ENCODE assay signal across 1 cellular context in the genomic region with DNA sequence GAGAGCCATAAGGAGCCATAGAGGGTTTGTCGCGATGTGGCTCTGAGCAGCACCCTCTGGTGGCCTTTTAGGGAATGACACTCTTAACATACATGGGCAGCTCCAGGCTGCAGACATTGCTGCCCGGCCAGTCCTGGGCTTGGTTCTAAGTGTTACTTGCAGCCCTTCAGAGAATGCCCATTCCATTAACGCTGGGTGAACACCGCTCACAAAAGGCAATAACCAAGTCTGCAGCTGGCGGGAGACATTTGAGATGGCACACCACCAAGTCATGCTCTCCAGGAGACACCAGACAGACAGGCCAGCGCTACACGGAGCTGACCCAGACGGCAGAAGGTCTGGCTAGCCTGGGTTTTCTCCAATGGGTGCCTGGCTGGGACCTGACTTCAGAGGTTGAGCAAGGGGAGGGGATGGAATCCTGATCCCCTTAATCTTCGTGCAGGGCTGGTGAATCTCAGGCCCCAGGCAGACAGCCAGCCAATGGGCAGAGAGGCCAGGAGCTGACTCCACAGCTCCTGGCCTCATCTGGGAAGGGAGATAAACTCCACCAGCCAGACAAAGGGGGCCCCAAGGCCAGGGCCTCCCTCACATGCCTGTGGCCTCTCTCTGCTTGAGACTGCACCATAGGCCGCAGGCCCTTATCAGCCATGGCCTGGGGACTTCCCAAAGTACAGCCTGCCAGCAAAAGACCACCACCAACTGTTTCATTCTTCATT.
TF ChIP-seq lines count a peak whose summit lies in the region.

No MANE protein-coding gene starts in this region.

TF ChIP-seq in HepG2, 621 proteins besides CTCF, POLR2A, EP300 and RAD21 (continued from another document and continues in another):
- TF ChIP-seq, protein P1, sequence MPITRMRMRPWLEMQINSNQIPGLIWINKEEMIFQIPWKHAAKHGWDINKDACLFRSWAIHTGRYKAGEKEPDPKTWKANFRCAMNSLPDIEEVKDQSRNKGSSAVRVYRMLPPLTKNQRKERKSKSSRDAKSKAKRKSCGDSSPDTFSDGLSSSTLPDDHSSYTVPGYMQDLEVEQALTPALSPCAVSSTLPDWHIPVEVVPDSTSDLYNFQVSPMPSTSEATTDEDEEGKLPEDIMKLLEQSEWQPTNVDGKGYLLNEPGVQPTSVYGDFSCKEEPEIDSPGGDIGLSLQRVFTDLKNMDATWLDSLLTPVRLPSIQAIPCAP (CRISPR knock-in tag; IDR thresholded peaks at IDR 0.05; ENCODE audit: low read depth), result no peak
- peak; percentile 37 for TF ChIP-seq MED1 (CRISPR knock-in tag; IDR thresholded peaks at IDR 0.05)
- TF ChIP-seq, protein P2, sequence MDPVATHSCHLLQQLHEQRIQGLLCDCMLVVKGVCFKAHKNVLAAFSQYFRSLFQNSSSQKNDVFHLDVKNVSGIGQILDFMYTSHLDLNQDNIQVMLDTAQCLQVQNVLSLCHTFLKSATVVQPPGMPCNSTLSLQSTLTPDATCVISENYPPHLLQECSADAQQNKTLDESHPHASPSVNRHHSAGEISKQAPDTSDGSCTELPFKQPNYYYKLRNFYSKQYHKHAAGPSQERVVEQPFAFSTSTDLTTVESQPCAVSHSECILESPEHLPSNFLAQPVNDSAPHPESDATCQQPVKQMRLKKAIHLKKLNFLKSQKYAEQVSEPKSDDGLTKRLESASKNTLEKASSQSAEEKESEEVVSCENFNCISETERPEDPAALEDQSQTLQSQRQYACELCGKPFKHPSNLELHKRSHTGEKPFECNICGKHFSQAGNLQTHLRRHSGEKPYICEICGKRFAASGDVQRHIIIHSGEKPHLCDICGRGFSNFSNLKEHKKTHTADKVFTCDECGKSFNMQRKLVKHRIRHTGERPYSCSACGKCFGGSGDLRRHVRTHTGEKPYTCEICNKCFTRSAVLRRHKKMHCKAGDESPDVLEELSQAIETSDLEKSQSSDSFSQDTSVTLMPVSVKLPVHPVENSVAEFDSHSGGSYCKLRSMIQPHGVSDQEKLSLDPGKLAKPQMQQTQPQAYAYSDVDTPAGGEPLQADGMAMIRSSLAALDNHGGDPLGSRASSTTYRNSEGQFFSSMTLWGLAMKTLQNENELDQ (CRISPR knock-in tag; IDR thresholded peaks at IDR 0.05; ENCODE audit: borderline replicate concordance), result no peak
- TF ChIP-seq ZNF484 (CRISPR knock-in tag; IDR thresholded peaks at IDR 0.05; ENCODE audit: borderline replicate concordance, low read depth), result no peak
- TF ChIP-seq AHR (CRISPR knock-in tag; IDR thresholded peaks at IDR 0.05), result 0 out of 2 replicates have a peak, but pooled peaks have one; percentile 60
- TF ChIP-seq, protein P3, sequence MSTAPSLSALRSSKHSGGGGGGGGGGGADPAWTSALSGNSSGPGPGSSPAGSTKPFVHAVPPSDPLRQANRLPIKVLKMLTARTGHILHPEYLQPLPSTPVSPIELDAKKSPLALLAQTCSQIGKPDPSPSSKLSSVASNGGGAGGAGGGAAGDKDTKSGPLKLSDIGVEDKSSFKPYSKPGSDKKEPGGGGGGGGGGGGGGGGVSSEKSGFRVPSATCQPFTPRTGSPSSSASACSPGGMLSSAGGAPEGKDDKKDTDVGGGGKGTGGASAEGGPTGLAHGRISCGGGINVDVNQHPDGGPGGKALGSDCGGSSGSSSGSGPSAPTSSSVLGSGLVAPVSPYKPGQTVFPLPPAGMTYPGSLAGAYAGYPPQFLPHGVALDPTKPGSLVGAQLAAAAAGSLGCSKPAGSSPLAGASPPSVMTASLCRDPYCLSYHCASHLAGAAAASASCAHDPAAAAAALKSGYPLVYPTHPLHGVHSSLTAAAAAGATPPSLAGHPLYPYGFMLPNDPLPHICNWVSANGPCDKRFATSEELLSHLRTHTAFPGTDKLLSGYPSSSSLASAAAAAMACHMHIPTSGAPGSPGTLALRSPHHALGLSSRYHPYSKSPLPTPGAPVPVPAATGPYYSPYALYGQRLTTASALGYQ (CRISPR knock-in tag; IDR thresholded peaks at IDR 0.05), result no peak
- no peak for TF ChIP-seq NONO (IDR thresholded peaks at IDR 0.05)
- no peak for TF ChIP-seq NONO (CRISPR knock-in tag; conservative IDR thresholded peaks at IDR 0.05)
- no peak for TF ChIP-seq ZFAT (CRISPR knock-in tag; conservative IDR thresholded peaks at IDR 0.05)
- TF ChIP-seq PITX1 (CRISPR knock-in tag; IDR thresholded peaks at IDR 0.05), result peak; percentile 34; the same call in 1 of the 2 replicates
- no peak for TF ChIP-seq ZNF292 (CRISPR knock-in tag; IDR thresholded peaks at IDR 0.05; ENCODE audit: borderline replicate concordance, low read depth)
- TF ChIP-seq SP1 (IDR thresholded peaks at IDR 0.05), result no peak
- TF ChIP-seq SP1 (CRISPR knock-in tag; IDR thresholded peaks at IDR 0.05), result no peak
- TF ChIP-seq MXI1 (IDR thresholded peaks at IDR 0.05; ENCODE audit: borderline replicate concordance, low read depth, low read length), result no peak; the same call in 2 of the 3 replicates
- TF ChIP-seq HMG20A (CRISPR knock-in tag; IDR thresholded peaks at IDR 0.05; ENCODE audit: borderline replicate concordance), result no peak
- TF ChIP-seq CHD2 (IDR thresholded peaks at IDR 0.05; ENCODE audit: low read depth, low read length), result no peak
- TF ChIP-seq ZNF775 (CRISPR knock-in tag; IDR thresholded peaks at IDR 0.05; ENCODE audit: borderline replicate concordance), result no peak
- peak; percentile 62 for TF ChIP-seq ZNF777 (CRISPR knock-in tag; IDR thresholded peaks at IDR 0.05)
- no peak for TF ChIP-seq U2AF1 (optimal IDR thresholded peaks at IDR 0.05; ENCODE audit: low read depth, low read length)
- TF ChIP-seq ZNF12 (CRISPR knock-in tag; IDR thresholded peaks at IDR 0.05), result peak; percentile 53; the same call in 1 of the 2 replicates
- TF ChIP-seq ZNF660 (CRISPR knock-in tag; IDR thresholded peaks at IDR 0.05; ENCODE audit: borderline replicate concordance, low read depth), result no peak
- no peak for TF ChIP-seq SATB2 (CRISPR knock-in tag; IDR thresholded peaks at IDR 0.05)
- TF ChIP-seq IRF2 (CRISPR knock-in tag; IDR thresholded peaks at IDR 0.05), result 0 out of 2 replicates have a peak, but pooled peaks have one; percentile 35
- no peak for TF ChIP-seq XBP1 (CRISPR knock-in tag; IDR thresholded peaks at IDR 0.05)
- TF ChIP-seq, protein P4, sequence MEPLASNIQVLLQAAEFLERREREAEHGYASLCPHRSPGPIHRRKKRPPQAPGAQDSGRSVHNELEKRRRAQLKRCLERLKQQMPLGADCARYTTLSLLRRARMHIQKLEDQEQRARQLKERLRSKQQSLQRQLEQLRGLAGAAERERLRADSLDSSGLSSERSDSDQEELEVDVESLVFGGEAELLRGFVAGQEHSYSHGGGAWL (CRISPR knock-in tag; IDR thresholded peaks at IDR 0.05), result no peak
- no peak for TF ChIP-seq RNF2 (conservative IDR thresholded peaks at IDR 0.05; ENCODE audit: low read depth)
- TF ChIP-seq ZNF557 (CRISPR knock-in tag; IDR thresholded peaks at IDR 0.05), result 0 out of 2 replicates have a peak, but pooled peaks have one; percentile 29
- no peak for TF ChIP-seq ZNF446 (CRISPR knock-in tag; IDR thresholded peaks at IDR 0.05)
- TF ChIP-seq, protein P5, sequence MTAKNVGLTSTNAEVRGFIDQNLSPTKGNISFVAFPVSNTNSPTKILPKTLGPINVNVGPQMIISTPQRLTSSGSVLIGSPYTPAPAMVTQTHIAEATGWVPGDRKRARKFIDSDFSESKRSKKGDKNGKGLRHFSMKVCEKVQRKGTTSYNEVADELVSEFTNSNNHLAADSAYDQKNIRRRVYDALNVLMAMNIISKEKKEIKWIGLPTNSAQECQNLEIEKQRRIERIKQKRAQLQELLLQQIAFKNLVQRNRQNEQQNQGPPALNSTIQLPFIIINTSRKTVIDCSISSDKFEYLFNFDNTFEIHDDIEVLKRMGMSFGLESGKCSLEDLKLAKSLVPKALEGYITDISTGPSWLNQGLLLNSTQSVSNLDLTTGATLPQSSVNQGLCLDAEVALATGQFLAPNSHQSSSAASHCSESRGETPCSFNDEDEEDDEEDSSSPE (CRISPR knock-in tag; IDR thresholded peaks at IDR 0.05), result 0 out of 2 replicates have a peak, but pooled peaks have one; percentile 1
- no peak for TF ChIP-seq TMF1 (CRISPR knock-in tag; IDR thresholded peaks at IDR 0.05; ENCODE audit: low read depth)
- no peak for TF ChIP-seq ZNF549 (CRISPR knock-in tag; IDR thresholded peaks at IDR 0.05)
- 0 out of 2 replicates have a peak, but pooled peaks have one; percentile 16 for TF ChIP-seq ZNF205 (CRISPR knock-in tag; IDR thresholded peaks at IDR 0.05)
- 0 out of 2 replicates have a peak, but pooled peaks have one; percentile 26 for TF ChIP-seq ZNF567 (CRISPR knock-in tag; IDR thresholded peaks at IDR 0.05; ENCODE audit: borderline replicate concordance)
- no peak for TF ChIP-seq HDAC6 (IDR thresholded peaks at IDR 0.05; ENCODE audit: low read depth, low read length)
- no peak for TF ChIP-seq ZNF501 (CRISPR knock-in tag; IDR thresholded peaks at IDR 0.05)
- TF ChIP-seq, protein P6, sequence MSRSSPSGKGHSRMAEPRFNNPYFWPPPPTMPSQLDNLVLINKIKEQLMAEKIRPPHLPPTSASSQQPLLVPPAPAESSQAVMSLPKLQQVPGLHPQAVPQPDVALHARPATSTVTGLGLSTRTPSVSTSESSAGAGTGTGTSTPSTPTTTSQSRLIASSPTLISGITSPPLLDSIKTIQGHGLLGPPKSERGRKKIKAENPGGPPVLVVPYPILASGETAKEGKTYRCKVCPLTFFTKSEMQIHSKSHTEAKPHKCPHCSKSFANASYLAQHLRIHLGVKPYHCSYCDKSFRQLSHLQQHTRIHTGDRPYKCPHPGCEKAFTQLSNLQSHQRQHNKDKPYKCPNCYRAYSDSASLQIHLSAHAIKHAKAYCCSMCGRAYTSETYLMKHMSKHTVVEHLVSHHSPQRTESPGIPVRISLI (CRISPR knock-in tag; IDR thresholded peaks at IDR 0.05; ENCODE audit: borderline replicate concordance), result no peak
- TF ChIP-seq DR1 (CRISPR knock-in tag; IDR thresholded peaks at IDR 0.05), result no peak
- TF ChIP-seq ZNF781 (CRISPR knock-in tag; IDR thresholded peaks at IDR 0.05; ENCODE audit: borderline replicate concordance, not compliant biosample characterization), result peak; percentile 28
- peak; percentile 78 for TF ChIP-seq STAG1 (CRISPR knock-in tag; IDR thresholded peaks at IDR 0.05)
- TF ChIP-seq ZZZ3 (CRISPR knock-in tag; IDR thresholded peaks at IDR 0.05; ENCODE audit: borderline replicate concordance), result no peak
- TF ChIP-seq ZNF546 (CRISPR knock-in tag; conservative IDR thresholded peaks at IDR 0.05), result no peak
- TF ChIP-seq, protein P7, sequence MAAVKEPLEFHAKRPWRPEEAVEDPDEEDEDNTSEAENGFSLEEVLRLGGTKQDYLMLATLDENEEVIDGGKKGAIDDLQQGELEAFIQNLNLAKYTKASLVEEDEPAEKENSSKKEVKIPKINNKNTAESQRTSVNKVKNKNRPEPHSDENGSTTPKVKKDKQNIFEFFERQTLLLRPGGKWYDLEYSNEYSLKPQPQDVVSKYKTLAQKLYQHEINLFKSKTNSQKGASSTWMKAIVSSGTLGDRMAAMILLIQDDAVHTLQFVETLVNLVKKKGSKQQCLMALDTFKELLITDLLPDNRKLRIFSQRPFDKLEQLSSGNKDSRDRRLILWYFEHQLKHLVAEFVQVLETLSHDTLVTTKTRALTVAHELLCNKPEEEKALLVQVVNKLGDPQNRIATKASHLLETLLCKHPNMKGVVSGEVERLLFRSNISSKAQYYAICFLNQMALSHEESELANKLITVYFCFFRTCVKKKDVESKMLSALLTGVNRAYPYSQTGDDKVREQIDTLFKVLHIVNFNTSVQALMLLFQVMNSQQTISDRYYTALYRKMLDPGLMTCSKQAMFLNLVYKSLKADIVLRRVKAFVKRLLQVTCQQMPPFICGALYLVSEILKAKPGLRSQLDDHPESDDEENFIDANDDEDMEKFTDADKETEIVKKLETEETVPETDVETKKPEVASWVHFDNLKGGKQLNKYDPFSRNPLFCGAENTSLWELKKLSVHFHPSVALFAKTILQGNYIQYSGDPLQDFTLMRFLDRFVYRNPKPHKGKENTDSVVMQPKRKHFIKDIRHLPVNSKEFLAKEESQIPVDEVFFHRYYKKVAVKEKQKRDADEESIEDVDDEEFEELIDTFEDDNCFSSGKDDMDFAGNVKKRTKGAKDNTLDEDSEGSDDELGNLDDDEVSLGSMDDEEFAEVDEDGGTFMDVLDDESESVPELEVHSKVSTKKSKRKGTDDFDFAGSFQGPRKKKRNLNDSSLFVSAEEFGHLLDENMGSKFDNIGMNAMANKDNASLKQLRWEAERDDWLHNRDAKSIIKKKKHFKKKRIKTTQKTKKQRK (IDR thresholded peaks at IDR 0.05; ENCODE audit: low read length), result no peak
- no peak for TF ChIP-seq CENPT (CRISPR knock-in tag; IDR thresholded peaks at IDR 0.05; ENCODE audit: low read depth)
- TF ChIP-seq PPARG (CRISPR knock-in tag; conservative IDR thresholded peaks at IDR 0.05), result no peak
- TF ChIP-seq ZNF34 (CRISPR knock-in tag; IDR thresholded peaks at IDR 0.05; ENCODE audit: borderline replicate concordance), result no peak
- no peak for TF ChIP-seq ZNF260 (CRISPR knock-in tag; IDR thresholded peaks at IDR 0.05; ENCODE audit: borderline replicate concordance, low read depth)
- TF ChIP-seq RBAK (CRISPR knock-in tag; IDR thresholded peaks at IDR 0.05), result no peak
- no peak for TF ChIP-seq ZNF460 (CRISPR knock-in tag; IDR thresholded peaks at IDR 0.05; ENCODE audit: borderline replicate concordance)
- TF ChIP-seq SP140L (CRISPR knock-in tag; IDR thresholded peaks at IDR 0.05; ENCODE audit: borderline replicate concordance), result no peak
- no peak for TF ChIP-seq ZFP82 (CRISPR knock-in tag; IDR thresholded peaks at IDR 0.05; ENCODE audit: borderline replicate concordance)
- no peak for TF ChIP-seq ZSCAN22 (CRISPR knock-in tag; IDR thresholded peaks at IDR 0.05)
- TF ChIP-seq FOXP1 (IDR thresholded peaks at IDR 0.05), result no peak
- no peak for TF ChIP-seq FOXP1 (CRISPR knock-in tag; IDR thresholded peaks at IDR 0.05)
- TF ChIP-seq, protein P8, sequence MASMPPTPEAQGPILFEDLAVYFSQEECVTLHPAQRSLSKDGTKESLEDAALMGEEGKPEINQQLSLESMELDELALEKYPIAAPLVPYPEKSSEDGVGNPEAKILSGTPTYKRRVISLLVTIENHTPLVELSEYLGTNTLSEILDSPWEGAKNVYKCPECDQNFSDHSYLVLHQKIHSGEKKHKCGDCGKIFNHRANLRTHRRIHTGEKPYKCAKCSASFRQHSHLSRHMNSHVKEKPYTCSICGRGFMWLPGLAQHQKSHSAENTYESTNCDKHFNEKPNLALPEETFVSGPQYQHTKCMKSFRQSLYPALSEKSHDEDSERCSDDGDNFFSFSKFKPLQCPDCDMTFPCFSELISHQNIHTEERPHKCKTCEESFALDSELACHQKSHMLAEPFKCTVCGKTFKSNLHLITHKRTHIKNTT (CRISPR knock-in tag; IDR thresholded peaks at IDR 0.05), result no peak
- no peak for TF ChIP-seq ATF7 (IDR thresholded peaks at IDR 0.05)
- TF ChIP-seq ATF7 (CRISPR knock-in tag; IDR thresholded peaks at IDR 0.05), result no peak
- TF ChIP-seq ETV6 (CRISPR knock-in tag; conservative IDR thresholded peaks at IDR 0.05), result no peak
- TF ChIP-seq WIZ (CRISPR knock-in tag; IDR thresholded peaks at IDR 0.05), result no peak
- no peak for TF ChIP-seq SYNCRIP (IDR thresholded peaks at IDR 0.05; ENCODE audit: insufficient read depth, low read depth, low read length)
- TF ChIP-seq, protein P9, sequence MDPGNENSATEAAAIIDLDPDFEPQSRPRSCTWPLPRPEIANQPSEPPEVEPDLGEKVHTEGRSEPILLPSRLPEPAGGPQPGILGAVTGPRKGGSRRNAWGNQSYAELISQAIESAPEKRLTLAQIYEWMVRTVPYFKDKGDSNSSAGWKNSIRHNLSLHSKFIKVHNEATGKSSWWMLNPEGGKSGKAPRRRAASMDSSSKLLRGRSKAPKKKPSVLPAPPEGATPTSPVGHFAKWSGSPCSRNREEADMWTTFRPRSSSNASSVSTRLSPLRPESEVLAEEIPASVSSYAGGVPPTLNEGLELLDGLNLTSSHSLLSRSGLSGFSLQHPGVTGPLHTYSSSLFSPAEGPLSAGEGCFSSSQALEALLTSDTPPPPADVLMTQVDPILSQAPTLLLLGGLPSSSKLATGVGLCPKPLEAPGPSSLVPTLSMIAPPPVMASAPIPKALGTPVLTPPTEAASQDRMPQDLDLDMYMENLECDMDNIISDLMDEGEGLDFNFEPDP (CRISPR knock-in tag; conservative IDR thresholded peaks at IDR 0.05), result peak; percentile 96; the same call in 1 of the 2 replicates
